In the genomic region with DNA sequence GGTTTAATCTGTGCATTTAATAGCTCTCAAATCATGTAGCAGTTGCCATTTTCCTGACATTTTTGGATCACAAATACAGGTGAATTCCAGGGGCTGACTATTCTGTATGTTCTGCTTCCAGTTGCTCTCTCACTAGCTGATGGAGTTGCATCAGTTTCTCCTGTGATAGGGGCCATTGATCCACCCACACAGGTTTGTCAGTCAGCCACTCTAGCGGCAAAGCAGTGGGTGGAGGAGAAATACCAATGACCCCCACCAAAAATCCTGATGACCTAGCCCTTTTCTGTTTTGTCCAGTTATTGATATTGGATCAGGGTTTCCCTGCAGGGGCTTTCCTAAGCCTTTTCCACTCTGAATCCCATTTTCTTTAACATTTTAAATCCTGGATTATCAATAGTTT, we compare ENCODE assay signal across 24 cellular contexts.
DNase-seq lines count a peak whose midpoint lies in the region; ATAC-seq, FAIRE-seq and TF ChIP-seq lines count a peak whose summit lies in the region.
"Had no signal": no experiment of that assay in that cellular context is flagged by ENCODE, and none has a peak within 500 bp of the region (broad histone marks: within the 10 kb centered on the region; RNA-seq: fewer than 3 reads in every experiment).

No MANE protein-coding gene starts in this region.

- CTCF ChIA-PET in HCT116 (lab: Charles Lee) (no interaction called here), K562 (lab: Yijun Ruan, JAX; ENCODE audit: low intra/inter-chr PET ratio) (no interaction called here)

- no peaks in the 10 kb centered on the region for H3K79me2 ChIP-seq in HCT116 (ENCODE audit: insufficient read depth, low read length)
- no peaks in the 10 kb centered on the region for H3K79me2 ChIP-seq in K562 (ENCODE audit: control insufficient read depth, insufficient read depth, low read length)

- H3K36me3 Mint-ChIP-seq in IgD-negative memory B cell (no peaks in the 10 kb centered on the region), neural crest cell (ENCODE audit: low read depth) (no peaks in the 10 kb centered on the region)
- no peaks in the 10 kb centered on the region for H3K36me3 Mint-ChIP-seq in naive thymus-derived CD8-positive, alpha-beta T cell
- H3K36me3 Mint-ChIP-seq: CD8-positive, alpha-beta T cell had no signal

- TF ChIP-seq RAD21 in HCT116 (IDR thresholded peaks at IDR 0.05; ENCODE audit: low read depth) = no peak
- no peak for TF ChIP-seq RAD21 in K562 (CRISPR knock-in tag; conservative IDR thresholded peaks at IDR 0.05 in 1 of 2, IDR thresholded peaks at IDR 0.05 in 1 of 2)

- H4K20me1 ChIP-seq in HCT116 (ENCODE audit: insufficient read depth) = no peaks in the 10 kb centered on the region
- no peaks in the 10 kb centered on the region for H4K20me1 ChIP-seq in K562 (replicated peaks; ENCODE audit: control insufficient read depth, insufficient read depth, low read length)
- H4K20me1 ChIP-seq: BLaER1 treated with 17β-estradiol and CSF1 and Interleukin-3, amounts not matched to agents 10 nM and 100 nM had no signal

- H2AFZ ChIP-seq in HCT116 (ENCODE audit: low read depth, low read length, poor library complexity, severe bottlenecking) = no peak overlapping the region
- no peak overlapping the region for H2AFZ ChIP-seq in K562 (ENCODE audit: low read depth, low read length)

- H3K9me2 ChIP-seq in HCT116 (ENCODE audit: insufficient read depth) = no peaks in the 10 kb centered on the region

- no peak overlapping the region for H3K4me3 Mint-ChIP-seq in IgD-negative memory B cell
- H3K4me3 Mint-ChIP-seq in neural crest cell = no peak overlapping the region
- no peak overlapping the region for H3K4me3 Mint-ChIP-seq in naive thymus-derived CD8-positive, alpha-beta T cell
- H3K4me3 Mint-ChIP-seq: B cell; CD4-positive, alpha-beta T cell; CD8-positive, alpha-beta T cell had no signal

- H3K36me3 ChIP-seq in HCT116 (ENCODE audit: control insufficient read depth in 1 of 2, insufficient read depth in 2 of 2, low read length in 2 of 2) (no peaks in the 10 kb centered on the region), K562 (ENCODE audit: control insufficient read depth, insufficient read depth, low read length) (peaks cover 24% of the 10 kb centered on the region)

- H3K4me1 Mint-ChIP-seq in IgD-negative memory B cell (peaks cover 3 to 5% (median 4%) of the 10 kb centered on the region in 3 donors), neural crest cell (peaks cover 29% of the 10 kb centered on the region)
- H3K4me1 Mint-ChIP-seq in naive thymus-derived CD8-positive, alpha-beta T cell = peaks cover 0 to 6% (median 3%) of the 10 kb centered on the region in 4 donors

- H3K4me3 ChIP-seq in HCT116 (replicated peaks in 1 of 2; ENCODE audit: low read depth in 1 of 2, low read length in 2 of 2) (no peak overlapping the region), K562 (no peak overlapping the region)
- H3K4me3 ChIP-seq: A549; BLaER1 treated with 17β-estradiol and CSF1 and Interleukin-3, amounts not matched to agents 10 nM and 100 nM had no signal

- in situ Hi-C loops in K562 (cut with MboI) = no loop called here

- intact Hi-C loops in HCT116 (cut with micrococcal nuclease) = no loop called here
- intact Hi-C loops in K562 (cut with micrococcal nuclease) = no loop called here
- intact Hi-C loops in head of caudate nucleus (cut with DNase I) = no loop called here

- TF ChIP-seq CTCF in HCT116 (IDR thresholded peaks at IDR 0.05 in 2 of 3, conservative IDR thresholded peaks at IDR 0.05 in 1 of 3; ENCODE audit: borderline replicate concordance in 1 of 3, insufficient read depth in 1 of 3, low read depth in 2 of 3, low read length in 2 of 3) (no peak), K562 (IDR thresholded peaks at IDR 0.05 in 2 of 3, conservative IDR thresholded peaks at IDR 0.05 in 1 of 3; ENCODE audit: insufficient read depth in 2 of 3, low read depth in 1 of 3, low read length in 3 of 3) (no peak), neural crest cell (conservative IDR thresholded peaks at IDR 0.05) (no peak)

- no peak for TF ChIP-seq POLR2A in HCT116 (IDR thresholded peaks at IDR 0.05; ENCODE audit: borderline replicate concordance, extremely low read depth, insufficient read depth, insufficient read length)
- no peak for TF ChIP-seq POLR2A in K562 (conservative IDR thresholded peaks at IDR 0.05)

- H3K27ac Mint-ChIP-seq in IgD-negative memory B cell (peak overlapping the region in 2 of 3 donors; percentile 49 to 66), neural crest cell (ENCODE audit: unreplicated experiment) (peak overlapping the region; percentile 68)
- H3K27ac Mint-ChIP-seq in naive thymus-derived CD8-positive, alpha-beta T cell = no peak overlapping the region
- H3K27ac Mint-ChIP-seq: B cell; CD4-positive, alpha-beta T cell; CD8-positive, alpha-beta T cell had no signal

- H3K9me3 ChIP-seq in HCT116 (ENCODE audit: control insufficient read depth in 1 of 2, insufficient read depth in 1 of 2, low read depth in 1 of 2, low read length in 2 of 2) (peaks cover 4 to 7% of the 10 kb centered on the region in 2 experiments; a peak in 3 of 4 replicates), K562 (replicated peaks; ENCODE audit: control insufficient read depth, insufficient read depth, low read depth, low read length) (peaks cover 31% of the 10 kb centered on the region)
- H3K9me3 ChIP-seq: A549 had no signal

- DNase-seq in HCT116 (ENCODE audit: low read depth, low spot score) = no peak
- DNase-seq in K562 (ENCODE audit: extremely low read depth in 1 of 4, low spot score in 3 of 4) = no peak
- no peak for DNase-seq in neural crest cell (ENCODE audit: low read depth, low spot score)
- no peak for DNase-seq in naive thymus-derived CD8-positive, alpha-beta T cell
- no peak for DNase-seq in NCI-H510A (lab: John Stamatoyannopoulos, UW)
- no peak for DNase-seq in NCI-H2227 (lab: John Stamatoyannopoulos, UW; ENCODE audit: unreplicated experiment)
- no peak for DNase-seq in head of caudate nucleus
- DNase-seq: AML-193; Caco-2; Calu3; CD4-positive, alpha-beta T cell; CD8-positive, alpha-beta T cell; DMS79 treated with DMSO at 0.1 percent for 48 hours; GF-D8 had no signal

- POLR2A ChIA-PET in HCT116 (lab: Charles Lee) = interaction anchor here (1.1 kb wide), 1 partner anchor 94 kb away, joined by 3 read pairs; a partner anchor contains a TSS
- POLR2A ChIA-PET in K562 (lab: Yijun Ruan, JAX) = interaction anchor here (0.7 to 3.2 kb wide), 3 partner anchors 10 to 91 kb away, joined by 3 to 16 read pairs (median 11); a partner anchor contains a TSS
- POLR2A ChIA-PET in naive thymus-derived CD8-positive, alpha-beta T cell (lab: Charles Lee) = interaction anchor here (0.6 to 1.1 kb wide), 2 partner anchors 56 to 239 kb away, joined by 3 read pairs; no protein-coding TSS in a partner anchor

- H3K4me2 ChIP-seq in HCT116 (ENCODE audit: low read length) = no peak overlapping the region
- H3K4me2 ChIP-seq in K562 (ENCODE audit: insufficient read depth, low read length) = no peak overlapping the region
- H3K4me2 ChIP-seq: A549; BLaER1 treated with 17β-estradiol and CSF1 and Interleukin-3, amounts not matched to agents 10 nM and 100 nM had no signal

- TF ChIP-seq EP300 in K562 (IDR thresholded peaks at IDR 0.05; ENCODE audit: low read length) = no peak

- BruUV-seq in HCT116 (replicated peaks; lab: Mats Ljungman, UMichigan) = no TSS peak
- no TSS peak for BruUV-seq in K562 (replicated peaks; lab: Mats Ljungman, UMichigan)

- peaks cover 0 to 4% (median 0%) of the 10 kb centered on the region in 3 donors for H3K9me3 Mint-ChIP-seq in IgD-negative memory B cell
- H3K9me3 Mint-ChIP-seq in neural crest cell = peaks cover 4% of the 10 kb centered on the region
- peaks cover 0 to 2% (median 0%) of the 10 kb centered on the region in 9 donors for H3K9me3 Mint-ChIP-seq in naive thymus-derived CD8-positive, alpha-beta T cell
- H3K9me3 Mint-ChIP-seq: CD4-positive, alpha-beta T cell; CD8-positive, alpha-beta T cell had no signal

- FAIRE-seq in K562 (lab: Jason Lieb, UNC) = no peak
- FAIRE-seq: A549, D721Med, G401.6, GM12891, GM19239 had no signal

- WGBS in K562 (ENCODE audit: insufficient coverage, low coverage, missing lambda C conversion rate) = 38% methylated on average over 1 of the region's 1 CpG

- no peak overlapping the region for H3K9ac ChIP-seq in HCT116 (ENCODE audit: low read length)
- H3K9ac ChIP-seq in K562 (ENCODE audit: insufficient read depth in 1 of 2, low read depth in 2 of 2, low read length in 2 of 2) = no peak overlapping the region
- H3K9ac ChIP-seq: BLaER1 treated with 17β-estradiol and CSF1 and Interleukin-3, amounts not matched to agents 10 nM and 100 nM had no signal

- RAD21 ChIA-PET in HCT116 (lab: Charles Lee; ENCODE audit: low non-redundant PET in 1 of 2, low total read pairs in 2 of 2, uncharacterized antibody in 2 of 2, unreplicated experiment in 2 of 2) = no interaction called here

- H3K27ac ChIP-seq in HCT116 (ENCODE audit: low read depth, low read length) (no peak overlapping the region), K562 (ENCODE audit: extremely low read depth, low read depth, low read length) (no peak overlapping the region)
- H3K27ac ChIP-seq: 22Rv1; A549; BLaER1 treated with 17β-estradiol and CSF1 and Interleukin-3, amounts not matched to agents 10 nM and 100 nM; C4-2B had no signal

- H3K27me3 Mint-ChIP-seq in IgD-negative memory B cell (peaks cover 4% of the 10 kb centered on the region), neural crest cell (ENCODE audit: low read depth) (peaks cover 5% of the 10 kb centered on the region)
- no peaks in the 10 kb centered on the region for H3K27me3 Mint-ChIP-seq in naive thymus-derived CD8-positive, alpha-beta T cell
- H3K27me3 Mint-ChIP-seq: CD4-positive, alpha-beta T cell had no signal

- H3K4me1 ChIP-seq in HCT116 (ENCODE audit: control insufficient read depth in 1 of 2, insufficient read depth in 2 of 2, low read length in 2 of 2) = peaks cover 5 to 26% of the 10 kb centered on the region in 2 experiments; a peak in 3 of 4 replicates
- H3K4me1 ChIP-seq in K562 (replicated peaks in 1 of 2; ENCODE audit: control insufficient read depth in 2 of 2, insufficient read depth in 2 of 2, low read length in 2 of 2) = peaks cover 0 to 31% of the 10 kb centered on the region in 2 experiments; a peak in 4 of 5 replicates

- ATAC-seq in HCT116 = no peak
- no peak for ATAC-seq in K562
- ATAC-seq in naive thymus-derived CD8-positive, alpha-beta T cell = no peak
- ATAC-seq: A549; CD8-positive, alpha-beta T cell had no signal

- H3K9me1 ChIP-seq in K562 (ENCODE audit: control insufficient read depth, insufficient read depth, low read length) = no peaks in the 10 kb centered on the region

- H3K27me3 ChIP-seq in HCT116 (ENCODE audit: insufficient read depth, low read length) (no peaks in the 10 kb centered on the region), K562 (ENCODE audit: control insufficient read depth in 2 of 2, insufficient read depth in 2 of 2, low read length in 2 of 2) (no peaks in the 10 kb centered on the region)
- H3K27me3 ChIP-seq: BLaER1 treated with 17β-estradiol and CSF1 and Interleukin-3, amounts not matched to agents 10 nM and 100 nM had no signal

TF ChIP-seq in K562, 482 proteins besides CTCF, POLR2A, EP300 and RAD21:
- no peak for TF ChIP-seq ZNF586 (CRISPR knock-in tag; conservative IDR thresholded peaks at IDR 0.05)
- TF ChIP-seq ZNF3 (CRISPR knock-in tag; IDR thresholded peaks at IDR 0.05) = no peak
- TF ChIP-seq EGR1 (conservative IDR thresholded peaks at IDR 0.05) = peak; percentile 53
TF ChIP-seq in K562: peak in this region for 1.

Comparison
In these comparisons a context has a peak if more than half of its experiments do, and no peak if none do; other contexts are left out.
1. H3K27ac Mint-ChIP-seq: peak in IgD-negative memory B cell (2 of 3) and neural crest cell (single experiment); none in naive thymus-derived CD8-positive, alpha-beta T cell (0 of 10).